Comparison of ENCODE assay signal across 14 cellular contexts in genomic region chrY:7723991-7724632, GRCh38.
A peak's percentile ranks its signal among the peaks of the same experiment; 100 is the strongest.
DNase-seq lines count a peak whose midpoint lies in the region; ATAC-seq and TF ChIP-seq lines count a peak whose summit lies in the region.
"Had no signal": no experiment of that assay in that cellular context is flagged by ENCODE, and none has a peak within 500 bp of the region (broad histone marks: within the 10 kb centered on the region; RNA-seq: fewer than 3 reads in every experiment).

No MANE protein-coding gene starts in this region.

- no peaks in the 10 kb centered on the region for H3K36me3 ChIP-seq in HAP-1 (replicated peaks)
- H3K36me3 ChIP-seq: adrenal gland, neural progenitor cell had no signal

- TF ChIP-seq CTCF in Calu3 (IDR thresholded peaks at IDR 0.05; ENCODE audit: unreplicated experiment) = no peak

- no peaks in the 10 kb centered on the region for H3K9me3 ChIP-seq in HAP-1
- H3K9me3 ChIP-seq: adrenal gland had no signal

- H3K27ac Mint-ChIP-seq in activated T-cell treated with anti-CD3 and anti-CD28 coated beads, Interleukin-2, amount 50 U/mL, for 72 hours = no peak overlapping the region
- no peak overlapping the region for H3K27ac Mint-ChIP-seq in Calu3 (ENCODE audit: unreplicated experiment)
- H3K27ac Mint-ChIP-seq: neural progenitor cell had no signal

- intact Hi-C loops in Calu3 (cut with micrococcal nuclease; ENCODE audit: unreplicated experiment) = no loop called here

- H3K9me3 Mint-ChIP-seq in activated T-cell treated with anti-CD3 and anti-CD28 coated beads, Interleukin-2, amount 50 U/mL, for 72 hours = no peaks in the 10 kb centered on the region
- no peaks in the 10 kb centered on the region for H3K9me3 Mint-ChIP-seq in Calu3 (ENCODE audit: low read depth, unreplicated experiment)
- H3K9me3 Mint-ChIP-seq: neural progenitor cell had no signal

- H3K4me1 Mint-ChIP-seq in activated T-cell treated with anti-CD3 and anti-CD28 coated beads, Interleukin-2, amount 50 U/mL, for 72 hours (ENCODE audit: low read depth) = no peaks in the 10 kb centered on the region
- H3K4me1 Mint-ChIP-seq in Calu3 (ENCODE audit: low read depth, unreplicated experiment) = no peaks in the 10 kb centered on the region
- H3K4me1 Mint-ChIP-seq: neural progenitor cell had no signal

- H3K4me3 ChIP-seq in HAP-1 = no peak overlapping the region
- H3K4me3 ChIP-seq: adrenal gland, neural progenitor cell had no signal

- H3K27me3 ChIP-seq in HAP-1 (ENCODE audit: low read depth) = no peaks in the 10 kb centered on the region
- H3K27me3 ChIP-seq: adrenal gland, neural progenitor cell had no signal

- in situ Hi-C loops in HAP-1 (cut with MboI; ENCODE audit: low sequenced_read_pairs) = no loop called here

- BruUV-seq in Calu3 (replicated peaks; lab: Mats Ljungman, UMichigan) = no TSS peak

- H3K36me3 Mint-ChIP-seq in activated T-cell treated with anti-CD3 and anti-CD28 coated beads, Interleukin-2, amount 50 U/mL, for 72 hours (ENCODE audit: insufficient read depth in 2 of 2) = no peaks in the 10 kb centered on the region
- H3K36me3 Mint-ChIP-seq in Calu3 (ENCODE audit: insufficient read depth, unreplicated experiment) = no peaks in the 10 kb centered on the region
- H3K36me3 Mint-ChIP-seq: neural progenitor cell had no signal

- no peak overlapping the region for H3K4me3 Mint-ChIP-seq in activated T-cell treated with anti-CD3 and anti-CD28 coated beads, Interleukin-2, amount 50 U/mL, for 72 hours
- H3K4me3 Mint-ChIP-seq in Calu3 (ENCODE audit: low read depth, unreplicated experiment) = no peak overlapping the region
- H3K4me3 Mint-ChIP-seq: neural progenitor cell had no signal

- no peaks in the 10 kb centered on the region for H3K4me1 ChIP-seq in HAP-1
- H3K4me1 ChIP-seq: adrenal gland, neural progenitor cell had no signal

- ATAC-seq in GM21423 (IDR thresholded peaks at IDR 0.05; ENCODE audit: unreplicated experiment) (peak; percentile 85), HG03460 (IDR thresholded peaks at IDR 0.05; ENCODE audit: unreplicated experiment) (peak; percentile 79)
- no peak for ATAC-seq in activated T-cell treated with anti-CD3 and anti-CD28 coated beads, Interleukin-2, amount 50 U/mL, for 72 hours (replicated peaks in 1 of 2)

- no peaks in the 10 kb centered on the region for H3K27me3 Mint-ChIP-seq in activated T-cell treated with anti-CD3 and anti-CD28 coated beads, Interleukin-2, amount 50 U/mL, for 72 hours (ENCODE audit: low read depth)
- no peaks in the 10 kb centered on the region for H3K27me3 Mint-ChIP-seq in Calu3 (ENCODE audit: unreplicated experiment)

- DNase-seq in GF-D8 (lab: John Stamatoyannopoulos, UW) = peak; percentile 12
- DNase-seq in cerebellum (ENCODE audit: low spot score) = peak; percentile 66
- DNase-seq in HAP-1 (ENCODE audit: low spot score in 2 of 2) = no peak
- DNase-seq in activated T-cell treated with anti-CD3 and anti-CD28 coated beads, Interleukin-2, amount 50 U/mL, for 72 hours = no peak
- DNase-seq in activated CD4-positive, alpha-beta T cell treated with anti-CD3 and anti-CD28 coated beads, Interleukin-2, amount 50 U/mL, for 1 hour = no peak
- no peak for DNase-seq in Calu3
- DNase-seq: AML-193; foreskin melanocyte; NCI-H187 treated with DMSO at 0.1 percent for 48 hours; NK-92 treated with Interleukin-12 subunit alpha and Interleukin-12 subunit beta, amount 100 ng/mL, for 24 hours had no signal

- CTCF ChIA-PET in Calu3 (lab: Charles Lee) = no interaction called here

Comparison
In these comparisons a context has a peak if more than half of its experiments do, and no peak if none do; other contexts are left out.
1. DNase-seq: peak in GF-D8 (single experiment) and cerebellum (single experiment); none in HAP-1 (0 of 2), activated T-cell treated with anti-CD3 and anti-CD28 coated beads, Interleukin-2, amount 50 U/mL, for 72 hours (0 of 2), activated CD4-positive, alpha-beta T cell treated with anti-CD3 and anti-CD28 coated beads, Interleukin-2, amount 50 U/mL, for 1 hour (single experiment) and Calu3 (single experiment).
2. ATAC-seq: peak in GM21423 (single experiment) and HG03460 (single experiment); none in activated T-cell treated with anti-CD3 and anti-CD28 coated beads, Interleukin-2, amount 50 U/mL, for 72 hours (0 of 2).